ENCODE assay signal across 2 cellular contexts in the genomic region with DNA sequence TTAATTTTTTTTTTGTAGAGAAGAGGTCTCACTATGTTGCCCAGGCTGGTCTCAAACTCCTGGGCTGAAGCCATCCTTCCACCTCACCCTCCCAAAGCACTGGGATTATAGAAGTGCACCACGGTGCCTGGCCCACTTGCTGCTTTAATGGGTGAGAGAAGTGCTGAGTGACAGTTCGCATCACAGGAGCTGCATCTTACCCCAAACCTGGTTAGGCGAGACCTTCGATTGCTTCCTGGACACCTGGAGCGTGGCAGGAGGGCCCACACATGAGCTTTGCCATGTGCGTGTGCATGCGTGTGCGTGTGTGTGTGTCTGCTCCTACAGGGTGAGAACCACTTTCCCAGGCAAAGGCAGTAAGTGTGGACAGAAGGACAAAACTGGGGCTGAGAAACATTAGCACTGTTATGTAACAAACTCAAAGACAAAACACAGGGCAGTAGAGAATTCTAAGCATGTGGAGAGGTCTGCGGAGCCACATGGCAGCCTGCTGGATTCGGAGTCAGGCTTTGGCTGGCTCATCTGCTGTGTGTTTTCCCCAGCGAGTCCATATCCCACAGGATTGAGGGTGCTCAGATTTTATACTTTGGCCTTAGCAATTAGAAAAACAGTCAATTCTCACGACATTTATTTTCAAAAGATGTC.
TF ChIP-seq lines count a peak whose summit lies in the region.

No MANE protein-coding gene starts in this region.

TF ChIP-seq in GM23338, 12 proteins besides CTCF, POLR2A, EP300 and RAD21:
- TF ChIP-seq CREB1 (CRISPR knock-in tag; IDR thresholded peaks at IDR 0.05; ENCODE audit: low read depth) (no peak), EZH2 (IDR thresholded peaks at IDR 0.05; ENCODE audit: low read depth, unreplicated experiment) (no peak), POLR2AphosphoS5 (IDR thresholded peaks at IDR 0.05; ENCODE audit: low read depth) (no peak), ZNF114 (CRISPR knock-in tag; IDR thresholded peaks at IDR 0.05) (no peak), NANOG (IDR thresholded peaks at IDR 0.05; ENCODE audit: borderline replicate concordance) (no peak), STAT1 (IDR thresholded peaks at IDR 0.05; ENCODE audit: unreplicated experiment) (no peak), JUNB (IDR thresholded peaks at IDR 0.05; ENCODE audit: unreplicated experiment) (no peak), ZNF331 (CRISPR knock-in tag; IDR thresholded peaks at IDR 0.05; ENCODE audit: low read depth) (no peak), EZH2phosphoT487 (IDR thresholded peaks at IDR 0.05; ENCODE audit: unreplicated experiment) (no peak)
- TF ChIP-seq, protein P1, sequence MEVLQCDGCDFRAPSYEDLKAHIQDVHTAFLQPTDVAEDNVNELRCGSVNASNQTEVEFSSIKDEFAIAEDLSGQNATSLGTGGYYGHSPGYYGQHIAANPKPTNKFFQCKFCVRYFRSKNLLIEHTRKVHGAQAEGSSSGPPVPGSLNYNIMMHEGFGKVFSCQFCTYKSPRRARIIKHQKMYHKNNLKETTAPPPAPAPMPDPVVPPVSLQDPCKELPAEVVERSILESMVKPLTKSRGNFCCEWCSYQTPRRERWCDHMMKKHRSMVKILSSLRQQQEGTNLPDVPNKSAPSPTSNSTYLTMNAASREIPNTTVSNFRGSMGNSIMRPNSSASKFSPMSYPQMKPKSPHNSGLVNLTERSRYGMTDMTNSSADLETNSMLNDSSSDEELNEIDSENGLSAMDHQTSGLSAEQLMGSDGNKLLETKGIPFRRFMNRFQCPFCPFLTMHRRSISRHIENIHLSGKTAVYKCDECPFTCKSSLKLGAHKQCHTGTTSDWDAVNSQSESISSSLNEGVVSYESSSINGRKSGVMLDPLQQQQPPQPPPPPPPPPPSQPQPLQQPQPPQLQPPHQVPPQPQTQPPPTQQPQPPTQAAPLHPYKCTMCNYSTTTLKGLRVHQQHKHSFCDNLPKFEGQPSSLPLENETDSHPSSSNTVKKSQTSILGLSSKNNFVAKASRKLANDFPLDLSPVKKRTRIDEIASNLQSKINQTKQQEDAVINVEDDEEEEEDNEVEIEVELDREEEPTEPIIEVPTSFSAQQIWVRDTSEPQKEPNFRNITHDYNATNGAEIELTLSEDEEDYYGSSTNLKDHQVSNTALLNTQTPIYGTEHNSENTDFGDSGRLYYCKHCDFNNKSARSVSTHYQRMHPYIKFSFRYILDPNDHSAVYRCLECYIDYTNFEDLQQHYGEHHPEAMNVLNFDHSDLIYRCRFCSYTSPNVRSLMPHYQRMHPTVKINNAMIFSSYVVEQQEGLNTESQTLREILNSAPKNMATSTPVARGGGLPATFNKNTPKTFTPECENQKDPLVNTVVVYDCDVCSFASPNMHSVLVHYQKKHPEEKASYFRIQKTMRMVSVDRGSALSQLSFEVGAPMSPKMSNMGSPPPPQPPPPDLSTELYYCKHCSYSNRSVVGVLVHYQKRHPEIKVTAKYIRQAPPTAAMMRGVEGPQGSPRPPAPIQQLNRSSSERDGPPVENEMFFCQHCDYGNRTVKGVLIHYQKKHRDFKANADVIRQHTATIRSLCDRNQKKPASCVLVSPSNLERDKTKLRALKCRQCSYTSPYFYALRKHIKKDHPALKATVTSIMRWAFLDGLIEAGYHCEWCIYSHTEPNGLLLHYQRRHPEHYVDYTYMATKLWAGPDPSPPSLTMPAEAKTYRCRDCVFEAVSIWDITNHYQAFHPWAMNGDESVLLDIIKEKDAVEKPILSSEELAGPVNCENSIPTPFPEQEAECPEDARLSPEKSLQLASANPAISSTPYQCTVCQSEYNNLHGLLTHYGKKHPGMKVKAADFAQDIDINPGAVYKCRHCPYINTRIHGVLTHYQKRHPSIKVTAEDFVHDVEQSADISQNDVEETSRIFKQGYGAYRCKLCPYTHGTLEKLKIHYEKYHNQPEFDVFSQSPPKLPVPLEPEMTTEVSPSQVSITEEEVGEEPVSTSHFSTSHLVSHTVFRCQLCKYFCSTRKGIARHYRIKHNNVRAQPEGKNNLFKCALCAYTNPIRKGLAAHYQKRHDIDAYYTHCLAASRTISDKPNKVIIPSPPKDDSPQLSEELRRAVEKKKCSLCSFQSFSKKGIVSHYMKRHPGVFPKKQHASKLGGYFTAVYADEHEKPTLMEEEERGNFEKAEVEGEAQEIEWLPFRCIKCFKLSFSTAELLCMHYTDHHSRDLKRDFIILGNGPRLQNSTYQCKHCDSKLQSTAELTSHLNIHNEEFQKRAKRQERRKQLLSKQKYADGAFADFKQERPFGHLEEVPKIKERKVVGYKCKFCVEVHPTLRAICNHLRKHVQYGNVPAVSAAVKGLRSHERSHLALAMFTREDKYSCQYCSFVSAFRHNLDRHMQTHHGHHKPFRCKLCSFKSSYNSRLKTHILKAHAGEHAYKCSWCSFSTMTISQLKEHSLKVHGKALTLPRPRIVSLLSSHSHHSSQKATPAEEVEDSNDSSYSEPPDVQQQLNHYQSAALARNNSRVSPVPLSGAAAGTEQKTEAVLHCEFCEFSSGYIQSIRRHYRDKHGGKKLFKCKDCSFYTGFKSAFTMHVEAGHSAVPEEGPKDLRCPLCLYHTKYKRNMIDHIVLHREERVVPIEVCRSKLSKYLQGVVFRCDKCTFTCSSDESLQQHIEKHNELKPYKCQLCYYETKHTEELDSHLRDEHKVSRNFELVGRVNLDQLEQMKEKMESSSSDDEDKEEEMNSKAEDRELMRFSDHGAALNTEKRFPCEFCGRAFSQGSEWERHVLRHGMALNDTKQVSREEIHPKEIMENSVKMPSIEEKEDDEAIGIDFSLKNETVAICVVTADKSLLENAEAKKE (CRISPR knock-in tag; IDR thresholded peaks at IDR 0.05), result no peak
- TF ChIP-seq, protein P2, sequence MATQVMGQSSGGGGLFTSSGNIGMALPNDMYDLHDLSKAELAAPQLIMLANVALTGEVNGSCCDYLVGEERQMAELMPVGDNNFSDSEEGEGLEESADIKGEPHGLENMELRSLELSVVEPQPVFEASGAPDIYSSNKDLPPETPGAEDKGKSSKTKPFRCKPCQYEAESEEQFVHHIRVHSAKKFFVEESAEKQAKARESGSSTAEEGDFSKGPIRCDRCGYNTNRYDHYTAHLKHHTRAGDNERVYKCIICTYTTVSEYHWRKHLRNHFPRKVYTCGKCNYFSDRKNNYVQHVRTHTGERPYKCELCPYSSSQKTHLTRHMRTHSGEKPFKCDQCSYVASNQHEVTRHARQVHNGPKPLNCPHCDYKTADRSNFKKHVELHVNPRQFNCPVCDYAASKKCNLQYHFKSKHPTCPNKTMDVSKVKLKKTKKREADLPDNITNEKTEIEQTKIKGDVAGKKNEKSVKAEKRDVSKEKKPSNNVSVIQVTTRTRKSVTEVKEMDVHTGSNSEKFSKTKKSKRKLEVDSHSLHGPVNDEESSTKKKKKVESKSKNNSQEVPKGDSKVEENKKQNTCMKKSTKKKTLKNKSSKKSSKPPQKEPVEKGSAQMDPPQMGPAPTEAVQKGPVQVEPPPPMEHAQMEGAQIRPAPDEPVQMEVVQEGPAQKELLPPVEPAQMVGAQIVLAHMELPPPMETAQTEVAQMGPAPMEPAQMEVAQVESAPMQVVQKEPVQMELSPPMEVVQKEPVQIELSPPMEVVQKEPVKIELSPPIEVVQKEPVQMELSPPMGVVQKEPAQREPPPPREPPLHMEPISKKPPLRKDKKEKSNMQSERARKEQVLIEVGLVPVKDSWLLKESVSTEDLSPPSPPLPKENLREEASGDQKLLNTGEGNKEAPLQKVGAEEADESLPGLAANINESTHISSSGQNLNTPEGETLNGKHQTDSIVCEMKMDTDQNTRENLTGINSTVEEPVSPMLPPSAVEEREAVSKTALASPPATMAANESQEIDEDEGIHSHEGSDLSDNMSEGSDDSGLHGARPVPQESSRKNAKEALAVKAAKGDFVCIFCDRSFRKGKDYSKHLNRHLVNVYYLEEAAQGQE (IDR thresholded peaks at IDR 0.05; ENCODE audit: unreplicated experiment), result no peak

TF ChIP-seq in H1, 55 proteins besides CTCF, POLR2A, EP300 and RAD21:
- TF ChIP-seq, protein P3, sequence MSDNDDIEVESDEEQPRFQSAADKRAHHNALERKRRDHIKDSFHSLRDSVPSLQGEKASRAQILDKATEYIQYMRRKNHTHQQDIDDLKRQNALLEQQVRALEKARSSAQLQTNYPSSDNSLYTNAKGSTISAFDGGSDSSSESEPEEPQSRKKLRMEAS (IDR thresholded peaks at IDR 0.05), result peak; percentile 26; the same call in 1 of the 2 replicates
- TF ChIP-seq GTF2F1 (IDR thresholded peaks at IDR 0.05; ENCODE audit: borderline replicate concordance, low read depth, low read length), result no peak
- no peak for TF ChIP-seq RBBP5 (IDR thresholded peaks at IDR 0.05; ENCODE audit: borderline replicate concordance, low read depth, low read length)
- no peak for TF ChIP-seq CHD2 (IDR thresholded peaks at IDR 0.05; ENCODE audit: low read length)
- TF ChIP-seq, protein P4, sequence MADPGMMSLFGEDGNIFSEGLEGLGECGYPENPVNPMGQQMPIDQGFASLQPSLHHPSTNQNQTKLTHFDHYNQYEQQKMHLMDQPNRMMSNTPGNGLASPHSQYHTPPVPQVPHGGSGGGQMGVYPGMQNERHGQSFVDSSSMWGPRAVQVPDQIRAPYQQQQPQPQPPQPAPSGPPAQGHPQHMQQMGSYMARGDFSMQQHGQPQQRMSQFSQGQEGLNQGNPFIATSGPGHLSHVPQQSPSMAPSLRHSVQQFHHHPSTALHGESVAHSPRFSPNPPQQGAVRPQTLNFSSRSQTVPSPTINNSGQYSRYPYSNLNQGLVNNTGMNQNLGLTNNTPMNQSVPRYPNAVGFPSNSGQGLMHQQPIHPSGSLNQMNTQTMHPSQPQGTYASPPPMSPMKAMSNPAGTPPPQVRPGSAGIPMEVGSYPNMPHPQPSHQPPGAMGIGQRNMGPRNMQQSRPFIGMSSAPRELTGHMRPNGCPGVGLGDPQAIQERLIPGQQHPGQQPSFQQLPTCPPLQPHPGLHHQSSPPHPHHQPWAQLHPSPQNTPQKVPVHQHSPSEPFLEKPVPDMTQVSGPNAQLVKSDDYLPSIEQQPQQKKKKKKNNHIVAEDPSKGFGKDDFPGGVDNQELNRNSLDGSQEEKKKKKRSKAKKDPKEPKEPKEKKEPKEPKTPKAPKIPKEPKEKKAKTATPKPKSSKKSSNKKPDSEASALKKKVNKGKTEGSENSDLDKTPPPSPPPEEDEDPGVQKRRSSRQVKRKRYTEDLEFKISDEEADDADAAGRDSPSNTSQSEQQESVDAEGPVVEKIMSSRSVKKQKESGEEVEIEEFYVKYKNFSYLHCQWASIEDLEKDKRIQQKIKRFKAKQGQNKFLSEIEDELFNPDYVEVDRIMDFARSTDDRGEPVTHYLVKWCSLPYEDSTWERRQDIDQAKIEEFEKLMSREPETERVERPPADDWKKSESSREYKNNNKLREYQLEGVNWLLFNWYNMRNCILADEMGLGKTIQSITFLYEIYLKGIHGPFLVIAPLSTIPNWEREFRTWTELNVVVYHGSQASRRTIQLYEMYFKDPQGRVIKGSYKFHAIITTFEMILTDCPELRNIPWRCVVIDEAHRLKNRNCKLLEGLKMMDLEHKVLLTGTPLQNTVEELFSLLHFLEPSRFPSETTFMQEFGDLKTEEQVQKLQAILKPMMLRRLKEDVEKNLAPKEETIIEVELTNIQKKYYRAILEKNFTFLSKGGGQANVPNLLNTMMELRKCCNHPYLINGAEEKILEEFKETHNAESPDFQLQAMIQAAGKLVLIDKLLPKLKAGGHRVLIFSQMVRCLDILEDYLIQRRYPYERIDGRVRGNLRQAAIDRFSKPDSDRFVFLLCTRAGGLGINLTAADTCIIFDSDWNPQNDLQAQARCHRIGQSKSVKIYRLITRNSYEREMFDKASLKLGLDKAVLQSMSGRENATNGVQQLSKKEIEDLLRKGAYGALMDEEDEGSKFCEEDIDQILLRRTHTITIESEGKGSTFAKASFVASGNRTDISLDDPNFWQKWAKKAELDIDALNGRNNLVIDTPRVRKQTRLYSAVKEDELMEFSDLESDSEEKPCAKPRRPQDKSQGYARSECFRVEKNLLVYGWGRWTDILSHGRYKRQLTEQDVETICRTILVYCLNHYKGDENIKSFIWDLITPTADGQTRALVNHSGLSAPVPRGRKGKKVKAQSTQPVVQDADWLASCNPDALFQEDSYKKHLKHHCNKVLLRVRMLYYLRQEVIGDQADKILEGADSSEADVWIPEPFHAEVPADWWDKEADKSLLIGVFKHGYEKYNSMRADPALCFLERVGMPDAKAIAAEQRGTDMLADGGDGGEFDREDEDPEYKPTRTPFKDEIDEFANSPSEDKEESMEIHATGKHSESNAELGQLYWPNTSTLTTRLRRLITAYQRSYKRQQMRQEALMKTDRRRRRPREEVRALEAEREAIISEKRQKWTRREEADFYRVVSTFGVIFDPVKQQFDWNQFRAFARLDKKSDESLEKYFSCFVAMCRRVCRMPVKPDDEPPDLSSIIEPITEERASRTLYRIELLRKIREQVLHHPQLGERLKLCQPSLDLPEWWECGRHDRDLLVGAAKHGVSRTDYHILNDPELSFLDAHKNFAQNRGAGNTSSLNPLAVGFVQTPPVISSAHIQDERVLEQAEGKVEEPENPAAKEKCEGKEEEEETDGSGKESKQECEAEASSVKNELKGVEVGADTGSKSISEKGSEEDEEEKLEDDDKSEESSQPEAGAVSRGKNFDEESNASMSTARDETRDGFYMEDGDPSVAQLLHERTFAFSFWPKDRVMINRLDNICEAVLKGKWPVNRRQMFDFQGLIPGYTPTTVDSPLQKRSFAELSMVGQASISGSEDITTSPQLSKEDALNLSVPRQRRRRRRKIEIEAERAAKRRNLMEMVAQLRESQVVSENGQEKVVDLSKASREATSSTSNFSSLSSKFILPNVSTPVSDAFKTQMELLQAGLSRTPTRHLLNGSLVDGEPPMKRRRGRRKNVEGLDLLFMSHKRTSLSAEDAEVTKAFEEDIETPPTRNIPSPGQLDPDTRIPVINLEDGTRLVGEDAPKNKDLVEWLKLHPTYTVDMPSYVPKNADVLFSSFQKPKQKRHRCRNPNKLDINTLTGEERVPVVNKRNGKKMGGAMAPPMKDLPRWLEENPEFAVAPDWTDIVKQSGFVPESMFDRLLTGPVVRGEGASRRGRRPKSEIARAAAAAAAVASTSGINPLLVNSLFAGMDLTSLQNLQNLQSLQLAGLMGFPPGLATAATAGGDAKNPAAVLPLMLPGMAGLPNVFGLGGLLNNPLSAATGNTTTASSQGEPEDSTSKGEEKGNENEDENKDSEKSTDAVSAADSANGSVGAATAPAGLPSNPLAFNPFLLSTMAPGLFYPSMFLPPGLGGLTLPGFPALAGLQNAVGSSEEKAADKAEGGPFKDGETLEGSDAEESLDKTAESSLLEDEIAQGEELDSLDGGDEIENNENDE (IDR thresholded peaks at IDR 0.05; ENCODE audit: insufficient replicate concordance, low read length), result no peak
- TF ChIP-seq, protein P5, sequence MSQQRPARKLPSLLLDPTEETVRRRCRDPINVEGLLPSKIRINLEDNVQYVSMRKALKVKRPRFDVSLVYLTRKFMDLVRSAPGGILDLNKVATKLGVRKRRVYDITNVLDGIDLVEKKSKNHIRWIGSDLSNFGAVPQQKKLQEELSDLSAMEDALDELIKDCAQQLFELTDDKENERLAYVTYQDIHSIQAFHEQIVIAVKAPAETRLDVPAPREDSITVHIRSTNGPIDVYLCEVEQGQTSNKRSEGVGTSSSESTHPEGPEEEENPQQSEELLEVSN (IDR thresholded peaks at IDR 0.05), result 0 out of 2 replicates have a peak, but pooled peaks have one; percentile 14
- no peak for TF ChIP-seq BCL11A (IDR thresholded peaks at IDR 0.05; ENCODE audit: low read depth in 2 of 2, low read length in 2 of 2)
